In the genomic region with DNA sequence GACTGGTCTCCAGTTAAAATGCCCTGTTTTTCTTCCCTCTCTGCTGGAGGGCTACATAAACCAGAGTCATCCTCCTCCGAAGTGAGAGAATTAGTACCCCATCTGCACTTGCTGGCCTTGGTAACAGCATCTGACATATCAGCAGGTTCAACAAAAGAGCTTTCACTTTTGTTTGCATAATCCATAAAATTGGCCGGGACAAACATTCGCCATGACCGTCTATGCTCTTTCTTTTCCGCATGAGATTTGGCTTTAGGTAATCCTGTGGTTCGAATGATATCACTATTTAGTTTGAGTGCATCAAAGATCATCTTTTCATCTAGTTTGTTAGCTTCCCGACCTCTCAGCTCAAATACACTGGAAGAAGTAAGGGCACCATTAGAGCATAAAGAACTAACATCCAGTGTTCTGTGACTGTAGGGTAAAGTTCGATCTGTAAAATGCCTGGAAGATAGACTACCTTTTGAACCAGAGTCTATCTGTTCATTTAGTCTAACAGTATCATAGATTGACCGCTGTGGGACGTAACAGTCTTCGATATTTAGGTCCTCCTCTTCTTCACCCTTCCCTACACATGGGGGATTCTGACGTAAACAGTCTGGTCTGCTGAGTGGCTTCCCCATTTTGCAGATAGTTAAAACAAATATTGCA, we compare ENCODE assay signal across 1 cellular context.
TF ChIP-seq lines count a peak whose summit lies in the region.

No MANE protein-coding gene starts in this region.

TF ChIP-seq in HepG2, 621 proteins besides CTCF, POLR2A, EP300 and RAD21 (continued from another document and continues in another):
- peak; percentile 60 for TF ChIP-seq CREM (IDR thresholded peaks at IDR 0.05)
- TF ChIP-seq CREM (CRISPR knock-in tag; IDR thresholded peaks at IDR 0.05) = no peak
- TF ChIP-seq NFE2L1 (CRISPR knock-in tag; IDR thresholded peaks at IDR 0.05; ENCODE audit: borderline replicate concordance) = no peak
- no peak for TF ChIP-seq MBNL3 (CRISPR knock-in tag; conservative IDR thresholded peaks at IDR 0.05)
- TF ChIP-seq MIXL1 (CRISPR knock-in tag; IDR thresholded peaks at IDR 0.05) = no peak
- TF ChIP-seq, protein P1, sequence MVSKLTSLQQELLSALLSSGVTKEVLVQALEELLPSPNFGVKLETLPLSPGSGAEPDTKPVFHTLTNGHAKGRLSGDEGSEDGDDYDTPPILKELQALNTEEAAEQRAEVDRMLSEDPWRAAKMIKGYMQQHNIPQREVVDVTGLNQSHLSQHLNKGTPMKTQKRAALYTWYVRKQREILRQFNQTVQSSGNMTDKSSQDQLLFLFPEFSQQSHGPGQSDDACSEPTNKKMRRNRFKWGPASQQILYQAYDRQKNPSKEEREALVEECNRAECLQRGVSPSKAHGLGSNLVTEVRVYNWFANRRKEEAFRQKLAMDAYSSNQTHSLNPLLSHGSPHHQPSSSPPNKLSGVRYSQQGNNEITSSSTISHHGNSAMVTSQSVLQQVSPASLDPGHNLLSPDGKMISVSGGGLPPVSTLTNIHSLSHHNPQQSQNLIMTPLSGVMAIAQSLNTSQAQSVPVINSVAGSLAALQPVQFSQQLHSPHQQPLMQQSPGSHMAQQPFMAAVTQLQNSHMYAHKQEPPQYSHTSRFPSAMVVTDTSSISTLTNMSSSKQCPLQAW (CRISPR knock-in tag; IDR thresholded peaks at IDR 0.05) = no peak
- TF ChIP-seq TRIM24 (CRISPR knock-in tag; IDR thresholded peaks at IDR 0.05) = no peak
- TF ChIP-seq ZNF850 (CRISPR knock-in tag; conservative IDR thresholded peaks at IDR 0.05) = no peak
- peak; percentile 62; the same call in 1 of the 2 replicates for TF ChIP-seq ATF1 (CRISPR knock-in tag; IDR thresholded peaks at IDR 0.05)
- TF ChIP-seq, protein P2, sequence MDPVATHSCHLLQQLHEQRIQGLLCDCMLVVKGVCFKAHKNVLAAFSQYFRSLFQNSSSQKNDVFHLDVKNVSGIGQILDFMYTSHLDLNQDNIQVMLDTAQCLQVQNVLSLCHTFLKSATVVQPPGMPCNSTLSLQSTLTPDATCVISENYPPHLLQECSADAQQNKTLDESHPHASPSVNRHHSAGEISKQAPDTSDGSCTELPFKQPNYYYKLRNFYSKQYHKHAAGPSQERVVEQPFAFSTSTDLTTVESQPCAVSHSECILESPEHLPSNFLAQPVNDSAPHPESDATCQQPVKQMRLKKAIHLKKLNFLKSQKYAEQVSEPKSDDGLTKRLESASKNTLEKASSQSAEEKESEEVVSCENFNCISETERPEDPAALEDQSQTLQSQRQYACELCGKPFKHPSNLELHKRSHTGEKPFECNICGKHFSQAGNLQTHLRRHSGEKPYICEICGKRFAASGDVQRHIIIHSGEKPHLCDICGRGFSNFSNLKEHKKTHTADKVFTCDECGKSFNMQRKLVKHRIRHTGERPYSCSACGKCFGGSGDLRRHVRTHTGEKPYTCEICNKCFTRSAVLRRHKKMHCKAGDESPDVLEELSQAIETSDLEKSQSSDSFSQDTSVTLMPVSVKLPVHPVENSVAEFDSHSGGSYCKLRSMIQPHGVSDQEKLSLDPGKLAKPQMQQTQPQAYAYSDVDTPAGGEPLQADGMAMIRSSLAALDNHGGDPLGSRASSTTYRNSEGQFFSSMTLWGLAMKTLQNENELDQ (CRISPR knock-in tag; IDR thresholded peaks at IDR 0.05; ENCODE audit: borderline replicate concordance) = no peak
- TF ChIP-seq ZNF891 (CRISPR knock-in tag; IDR thresholded peaks at IDR 0.05) = no peak
- no peak for TF ChIP-seq FOXM1 (CRISPR knock-in tag; IDR thresholded peaks at IDR 0.05)
- no peak for TF ChIP-seq NBN (conservative IDR thresholded peaks at IDR 0.05)
- TF ChIP-seq HMG20A (CRISPR knock-in tag; IDR thresholded peaks at IDR 0.05; ENCODE audit: borderline replicate concordance) = peak; percentile 47; the same call in 1 of the 2 replicates
- no peak for TF ChIP-seq ATF7 (IDR thresholded peaks at IDR 0.05)
- no peak for TF ChIP-seq ATF7 (CRISPR knock-in tag; IDR thresholded peaks at IDR 0.05)
- peak; percentile 38 for TF ChIP-seq LCORL (IDR thresholded peaks at IDR 0.05)
- peak; percentile 75; the same call in 1 of the 2 replicates for TF ChIP-seq LCORL (CRISPR knock-in tag; IDR thresholded peaks at IDR 0.05)
- TF ChIP-seq SMARCE1 (IDR thresholded peaks at IDR 0.05; ENCODE audit: borderline replicate concordance) = no peak
- TF ChIP-seq SOX6 (IDR thresholded peaks at IDR 0.05) = no peak
- TF ChIP-seq SOX6 (CRISPR knock-in tag; IDR thresholded peaks at IDR 0.05) = peak; percentile 77
- no peak for TF ChIP-seq RNF2 (conservative IDR thresholded peaks at IDR 0.05; ENCODE audit: low read depth)
- TF ChIP-seq PPARG (CRISPR knock-in tag; conservative IDR thresholded peaks at IDR 0.05) = peak; percentile 88
- 0 out of 2 replicates have a peak, but pooled peaks have one; percentile 13 for TF ChIP-seq ZNF556 (CRISPR knock-in tag; IDR thresholded peaks at IDR 0.05; ENCODE audit: borderline replicate concordance)
- no peak for TF ChIP-seq ZNF124 (CRISPR knock-in tag; IDR thresholded peaks at IDR 0.05)
- 0 out of 2 replicates have a peak, but pooled peaks have one; percentile 50 for TF ChIP-seq ZC3H13 (CRISPR knock-in tag; IDR thresholded peaks at IDR 0.05)
- TF ChIP-seq XRCC5 (optimal IDR thresholded peaks at IDR 0.05; ENCODE audit: low read length) = no peak
- TF ChIP-seq SP5 (CRISPR knock-in tag; IDR thresholded peaks at IDR 0.05; ENCODE audit: borderline replicate concordance, low read depth) = peak; percentile 3; the same call in 1 of the 2 replicates
- TF ChIP-seq KAT7 (CRISPR knock-in tag; IDR thresholded peaks at IDR 0.05; ENCODE audit: borderline replicate concordance) = peak; percentile 44; the same call in 1 of the 2 replicates
- TF ChIP-seq, protein P3, sequence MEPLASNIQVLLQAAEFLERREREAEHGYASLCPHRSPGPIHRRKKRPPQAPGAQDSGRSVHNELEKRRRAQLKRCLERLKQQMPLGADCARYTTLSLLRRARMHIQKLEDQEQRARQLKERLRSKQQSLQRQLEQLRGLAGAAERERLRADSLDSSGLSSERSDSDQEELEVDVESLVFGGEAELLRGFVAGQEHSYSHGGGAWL (CRISPR knock-in tag; IDR thresholded peaks at IDR 0.05) = no peak
- TF ChIP-seq, protein P4, sequence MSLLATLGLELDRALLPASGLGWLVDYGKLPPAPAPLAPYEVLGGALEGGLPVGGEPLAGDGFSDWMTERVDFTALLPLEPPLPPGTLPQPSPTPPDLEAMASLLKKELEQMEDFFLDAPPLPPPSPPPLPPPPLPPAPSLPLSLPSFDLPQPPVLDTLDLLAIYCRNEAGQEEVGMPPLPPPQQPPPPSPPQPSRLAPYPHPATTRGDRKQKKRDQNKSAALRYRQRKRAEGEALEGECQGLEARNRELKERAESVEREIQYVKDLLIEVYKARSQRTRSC (CRISPR knock-in tag; IDR thresholded peaks at IDR 0.05; ENCODE audit: low read depth) = no peak
- peak; percentile 44; the same call in 1 of the 2 replicates for TF ChIP-seq NFIC (IDR thresholded peaks at IDR 0.05; ENCODE audit: low read length)
- TF ChIP-seq, protein P5, sequence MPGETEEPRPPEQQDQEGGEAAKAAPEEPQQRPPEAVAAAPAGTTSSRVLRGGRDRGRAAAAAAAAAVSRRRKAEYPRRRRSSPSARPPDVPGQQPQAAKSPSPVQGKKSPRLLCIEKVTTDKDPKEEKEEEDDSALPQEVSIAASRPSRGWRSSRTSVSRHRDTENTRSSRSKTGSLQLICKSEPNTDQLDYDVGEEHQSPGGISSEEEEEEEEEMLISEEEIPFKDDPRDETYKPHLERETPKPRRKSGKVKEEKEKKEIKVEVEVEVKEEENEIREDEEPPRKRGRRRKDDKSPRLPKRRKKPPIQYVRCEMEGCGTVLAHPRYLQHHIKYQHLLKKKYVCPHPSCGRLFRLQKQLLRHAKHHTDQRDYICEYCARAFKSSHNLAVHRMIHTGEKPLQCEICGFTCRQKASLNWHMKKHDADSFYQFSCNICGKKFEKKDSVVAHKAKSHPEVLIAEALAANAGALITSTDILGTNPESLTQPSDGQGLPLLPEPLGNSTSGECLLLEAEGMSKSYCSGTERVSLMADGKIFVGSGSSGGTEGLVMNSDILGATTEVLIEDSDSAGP (CRISPR knock-in tag; IDR thresholded peaks at IDR 0.05; ENCODE audit: borderline replicate concordance) = no peak
- no peak for TF ChIP-seq ZFYVE20 (CRISPR knock-in tag; IDR thresholded peaks at IDR 0.05; ENCODE audit: borderline replicate concordance, low read depth)
- peak; percentile 27; the same call in 1 of the 2 replicates for TF ChIP-seq CEBPB (IDR thresholded peaks at IDR 0.05; ENCODE audit: borderline replicate concordance, low read depth, low read length)
- TF ChIP-seq, protein P6, sequence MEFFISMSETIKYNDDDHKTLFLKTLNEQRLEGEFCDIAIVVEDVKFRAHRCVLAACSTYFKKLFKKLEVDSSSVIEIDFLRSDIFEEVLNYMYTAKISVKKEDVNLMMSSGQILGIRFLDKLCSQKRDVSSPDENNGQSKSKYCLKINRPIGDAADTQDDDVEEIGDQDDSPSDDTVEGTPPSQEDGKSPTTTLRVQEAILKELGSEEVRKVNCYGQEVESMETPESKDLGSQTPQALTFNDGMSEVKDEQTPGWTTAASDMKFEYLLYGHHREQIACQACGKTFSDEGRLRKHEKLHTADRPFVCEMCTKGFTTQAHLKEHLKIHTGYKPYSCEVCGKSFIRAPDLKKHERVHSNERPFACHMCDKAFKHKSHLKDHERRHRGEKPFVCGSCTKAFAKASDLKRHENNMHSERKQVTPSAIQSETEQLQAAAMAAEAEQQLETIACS (CRISPR knock-in tag; IDR thresholded peaks at IDR 0.05) = no peak
- TF ChIP-seq, protein P7, sequence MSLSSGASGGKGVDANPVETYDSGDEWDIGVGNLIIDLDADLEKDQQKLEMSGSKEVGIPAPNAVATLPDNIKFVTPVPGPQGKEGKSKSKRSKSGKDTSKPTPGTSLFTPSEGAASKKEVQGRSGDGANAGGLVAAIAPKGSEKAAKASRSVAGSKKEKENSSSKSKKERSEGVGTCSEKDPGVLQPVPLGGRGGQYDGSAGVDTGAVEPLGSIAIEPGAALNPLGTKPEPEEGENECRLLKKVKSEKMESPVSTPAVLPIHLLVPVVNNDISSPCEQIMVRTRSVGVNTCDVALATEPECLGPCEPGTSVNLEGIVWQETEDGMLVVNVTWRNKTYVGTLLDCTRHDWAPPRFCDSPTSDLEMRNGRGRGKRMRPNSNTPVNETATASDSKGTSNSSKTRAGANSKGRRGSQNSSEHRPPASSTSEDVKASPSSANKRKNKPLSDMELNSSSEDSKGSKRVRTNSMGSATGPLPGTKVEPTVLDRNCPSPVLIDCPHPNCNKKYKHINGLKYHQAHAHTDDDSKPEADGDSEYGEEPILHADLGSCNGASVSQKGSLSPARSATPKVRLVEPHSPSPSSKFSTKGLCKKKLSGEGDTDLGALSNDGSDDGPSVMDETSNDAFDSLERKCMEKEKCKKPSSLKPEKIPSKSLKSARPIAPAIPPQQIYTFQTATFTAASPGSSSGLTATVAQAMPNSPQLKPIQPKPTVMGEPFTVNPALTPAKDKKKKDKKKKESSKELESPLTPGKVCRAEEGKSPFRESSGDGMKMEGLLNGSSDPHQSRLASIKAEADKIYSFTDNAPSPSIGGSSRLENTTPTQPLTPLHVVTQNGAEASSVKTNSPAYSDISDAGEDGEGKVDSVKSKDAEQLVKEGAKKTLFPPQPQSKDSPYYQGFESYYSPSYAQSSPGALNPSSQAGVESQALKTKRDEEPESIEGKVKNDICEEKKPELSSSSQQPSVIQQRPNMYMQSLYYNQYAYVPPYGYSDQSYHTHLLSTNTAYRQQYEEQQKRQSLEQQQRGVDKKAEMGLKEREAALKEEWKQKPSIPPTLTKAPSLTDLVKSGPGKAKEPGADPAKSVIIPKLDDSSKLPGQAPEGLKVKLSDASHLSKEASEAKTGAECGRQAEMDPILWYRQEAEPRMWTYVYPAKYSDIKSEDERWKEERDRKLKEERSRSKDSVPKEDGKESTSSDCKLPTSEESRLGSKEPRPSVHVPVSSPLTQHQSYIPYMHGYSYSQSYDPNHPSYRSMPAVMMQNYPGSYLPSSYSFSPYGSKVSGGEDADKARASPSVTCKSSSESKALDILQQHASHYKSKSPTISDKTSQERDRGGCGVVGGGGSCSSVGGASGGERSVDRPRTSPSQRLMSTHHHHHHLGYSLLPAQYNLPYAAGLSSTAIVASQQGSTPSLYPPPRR (CRISPR knock-in tag; IDR thresholded peaks at IDR 0.05; ENCODE audit: borderline replicate concordance) = 0 out of 2 replicates have a peak, but pooled peaks have one; percentile 29
- no peak for TF ChIP-seq ZNF496 (CRISPR knock-in tag; IDR thresholded peaks at IDR 0.05; ENCODE audit: insufficient replicate concordance)
- TF ChIP-seq, protein P8, sequence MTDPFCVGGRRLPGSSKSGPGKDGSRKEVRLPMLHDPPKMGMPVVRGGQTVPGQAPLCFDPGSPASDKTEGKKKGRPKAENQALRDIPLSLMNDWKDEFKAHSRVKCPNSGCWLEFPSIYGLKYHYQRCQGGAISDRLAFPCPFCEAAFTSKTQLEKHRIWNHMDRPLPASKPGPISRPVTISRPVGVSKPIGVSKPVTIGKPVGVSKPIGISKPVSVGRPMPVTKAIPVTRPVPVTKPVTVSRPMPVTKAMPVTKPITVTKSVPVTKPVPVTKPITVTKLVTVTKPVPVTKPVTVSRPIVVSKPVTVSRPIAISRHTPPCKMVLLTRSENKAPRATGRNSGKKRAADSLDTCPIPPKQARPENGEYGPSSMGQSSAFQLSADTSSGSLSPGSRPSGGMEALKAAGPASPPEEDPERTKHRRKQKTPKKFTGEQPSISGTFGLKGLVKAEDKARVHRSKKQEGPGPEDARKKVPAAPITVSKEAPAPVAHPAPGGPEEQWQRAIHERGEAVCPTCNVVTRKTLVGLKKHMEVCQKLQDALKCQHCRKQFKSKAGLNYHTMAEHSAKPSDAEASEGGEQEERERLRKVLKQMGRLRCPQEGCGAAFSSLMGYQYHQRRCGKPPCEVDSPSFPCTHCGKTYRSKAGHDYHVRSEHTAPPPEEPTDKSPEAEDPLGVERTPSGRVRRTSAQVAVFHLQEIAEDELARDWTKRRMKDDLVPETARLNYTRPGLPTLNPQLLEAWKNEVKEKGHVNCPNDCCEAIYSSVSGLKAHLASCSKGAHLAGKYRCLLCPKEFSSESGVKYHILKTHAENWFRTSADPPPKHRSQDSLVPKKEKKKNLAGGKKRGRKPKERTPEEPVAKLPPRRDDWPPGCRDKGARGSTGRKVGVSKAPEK (CRISPR knock-in tag; IDR thresholded peaks at IDR 0.05; ENCODE audit: borderline replicate concordance) = peak; percentile 20; the same call in 1 of the 2 replicates
- no peak for TF ChIP-seq FOXP1 (IDR thresholded peaks at IDR 0.05)
- TF ChIP-seq FOXP1 (CRISPR knock-in tag; IDR thresholded peaks at IDR 0.05) = peak; percentile 7; the same call in 1 of the 2 replicates
- no peak for TF ChIP-seq ZNF75D (CRISPR knock-in tag; IDR thresholded peaks at IDR 0.05; ENCODE audit: borderline replicate concordance)
- TF ChIP-seq, protein P9, sequence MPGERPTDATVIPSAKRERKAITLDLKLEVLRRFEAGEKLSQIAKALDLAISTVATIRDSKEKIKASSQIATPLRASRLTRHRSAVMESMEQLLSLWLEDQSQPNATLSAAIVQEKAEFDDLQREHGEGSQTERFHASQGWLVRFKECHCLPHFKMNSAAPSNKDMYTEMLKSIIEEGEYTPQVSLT (CRISPR knock-in tag; IDR thresholded peaks at IDR 0.05; ENCODE audit: borderline replicate concordance, low read depth) = no peak
- TF ChIP-seq, protein P10, sequence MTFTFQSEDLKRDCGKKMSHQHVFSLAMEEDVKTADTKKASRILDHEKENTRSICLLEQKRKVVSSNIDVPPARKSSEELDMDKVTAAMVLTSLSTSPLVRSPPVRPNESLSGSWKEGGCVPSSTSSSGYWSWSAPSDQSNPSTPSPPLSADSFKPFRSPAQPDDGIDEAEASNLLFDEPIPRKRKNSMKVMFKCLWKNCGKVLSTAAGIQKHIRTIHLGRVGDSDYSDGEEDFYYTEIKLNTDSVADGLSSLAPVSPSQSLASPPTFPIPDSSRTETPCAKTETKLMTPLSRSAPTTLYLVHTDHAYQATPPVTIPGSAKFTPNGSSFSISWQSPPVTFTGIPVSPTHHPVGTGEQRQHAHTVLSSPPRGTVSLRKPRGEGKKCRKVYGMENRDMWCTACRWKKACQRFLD (CRISPR knock-in tag; IDR thresholded peaks at IDR 0.05; ENCODE audit: borderline replicate concordance) = no peak
- peak; percentile 30; the same call in 1 of the 2 replicates for TF ChIP-seq POGZ (CRISPR knock-in tag; IDR thresholded peaks at IDR 0.05)
